ENCODE assay signal across 8 cellular contexts in genomic region chr2:241637233-241638062, GRCh38. TPM values are rescaled to one million over a fixed set of nuclear protein-coding genes. Genes with fewer than 3 reads are reported as not detected.
DNase-seq lines count a peak whose midpoint lies in the region; ATAC-seq, FAIRE-seq and TF ChIP-seq lines count a peak whose summit lies in the region.

Gene ATG4B, plus strand, starts transcription at chr2:241637693. Its CDS starts 22 bp downstream, at chr2:241637715.

- no peak within 1 kb of the TSS for H2BK20ac ChIP-seq in H1 (ENCODE audit: low read length)

- peaks cover 4% of the 10 kb centered on the region; the same call in 1 of the 2 replicates for H3K23me2 ChIP-seq in H1 (ENCODE audit: low read depth, low read length)

- 1% methylated on average over 73 of the region's 123 CpGs; no CpG with 5 or more reads in 1 of the 2 experiments for WGBS in H1 (ENCODE audit: extremely low coverage in 1 of 2, insufficient coverage in 1 of 2, insufficient read length in 1 of 2, insufficient replicate concordance in 2 of 2, low coverage in 1 of 2, low lambda C conversion rate in 2 of 2, missing lambda C conversion rate in 1 of 2), 2 experiments
- under 1% methylated on average over 82 of the region's 123 CpGs for WGBS in mesenchymal stem cell

- POLR2A ChIA-PET in CD8-positive, alpha-beta T cell (lab: Charles Lee): interaction anchor here (0.8 to 1.8 kb wide), 4 partner anchors 19 to 529 kb away, joined by 3 to 5 read pairs (median 3); partner anchors contain the start of gene DTYMK
- POLR2A ChIA-PET in H1 (lab: Charles Lee; ENCODE audit: partially characterized antibody): interaction anchor here (0.5 to 2.7 kb wide), 17 partner anchors 9 to 935 kb away, joined by 3 to 8 read pairs (median 4); partner anchors contain the start of genes DTYMK, HDLBP, ING5 and PASK

- H3K14ac ChIP-seq in H1 (ENCODE audit: insufficient read length) (no peak within 1 kb of the TSS), mesenchymal stem cell (ENCODE audit: low read length in 2 of 2) (peak within 1 kb of the TSS; percentile 77 to 100)

- peak within 1 kb of the TSS; percentile 92 for H3K27ac Mint-ChIP-seq in CD8-positive, alpha-beta T cell

- no peak for TF ChIP-seq CTCF in CD8-positive, alpha-beta T cell (IDR thresholded peaks at IDR 0.05)
- no peak; a peak in 1 of 4 replicates for TF ChIP-seq CTCF in H1 (IDR thresholded peaks at IDR 0.05; ENCODE audit: control extremely low read depth in 1 of 3, insufficient read depth in 1 of 3, low read depth in 1 of 3, low read length in 3 of 3)

- H2BK15ac ChIP-seq in H1 (ENCODE audit: low read length) (peak within 1 kb of the TSS; percentile 98; the same call in 1 of the 2 replicates), mesenchymal stem cell (ENCODE audit: low read depth, poor library complexity, severe bottlenecking) (peak within 1 kb of the TSS; percentile 95)

- no peak; a peak in 1 of 3 replicates for TF ChIP-seq EP300 in H1 (IDR thresholded peaks at IDR 0.05; ENCODE audit: borderline replicate concordance in 1 of 2, low read depth in 2 of 2, low read length in 2 of 2)

- peak within 1 kb of the TSS; percentile 98 for H3K56ac ChIP-seq in H1 (replicated peaks; ENCODE audit: insufficient read length, low read depth, low read length)

- H3K18ac ChIP-seq in H1 (ENCODE audit: extremely low read depth, low read length) (peak within 1 kb of the TSS; percentile 96; the same call in 1 of the 2 replicates), mesenchymal stem cell (ENCODE audit: low read depth in 1 of 2, low read length in 2 of 2) (peak within 1 kb of the TSS; percentile 100)

- peaks cover 37% of the 10 kb centered on the region for H3K4me1 ChIP-seq in CD8-positive, alpha-beta T cell (ENCODE audit: insufficient read depth, low read length)
- H3K4me1 ChIP-seq in H1 (replicated peaks in 1 of 4; ENCODE audit: control insufficient read depth in 3 of 4, insufficient read depth in 4 of 4, low read length in 3 of 4): peaks cover 0 to 10% (median 6%) of the 10 kb centered on the region in 4 experiments; a peak in 6 of 7 replicates
- H3K4me1 ChIP-seq in mesenchymal stem cell (ENCODE audit: control insufficient read depth, insufficient read depth, low read depth, low read length): peaks cover 22% of the 10 kb centered on the region

- peaks cover 8% of the 10 kb centered on the region for H3K36me3 ChIP-seq in CD8-positive, alpha-beta T cell (ENCODE audit: insufficient read depth, low read length)
- H3K36me3 ChIP-seq in H1 (ENCODE audit: control insufficient read depth in 2 of 4, insufficient read depth in 4 of 4, low read length in 3 of 4) (peaks cover 6 to 17% (median 15%) of the 10 kb centered on the region in 4 experiments; a peak in 6 of 8 replicates), mesenchymal stem cell (ENCODE audit: control insufficient read depth in 1 of 2, insufficient read depth in 2 of 2, low read depth in 1 of 2, low read length in 2 of 2) (peaks cover 22 to 25% of the 10 kb centered on the region in 2 experiments)

- TF ChIP-seq RAD21 in H1 (IDR thresholded peaks at IDR 0.05 in 1 of 2, conservative IDR thresholded peaks at IDR 0.05 in 1 of 2; ENCODE audit: low read depth in 2 of 2, low read length in 2 of 2): no peak

- peak; percentile 57 to 92 for TF ChIP-seq POLR2A in H1 (IDR thresholded peaks at IDR 0.05; ENCODE audit: control extremely low read depth in 1 of 2, low read depth in 2 of 2, low read length in 2 of 2)

- H4K91ac ChIP-seq in H1 (replicated peaks; ENCODE audit: insufficient read length, low read length) (peak within 1 kb of the TSS; percentile 73), mesenchymal stem cell (ENCODE audit: low read length) (peak within 1 kb of the TSS; percentile 97)

- H2BK120ac ChIP-seq in H1 (replicated peaks; ENCODE audit: low read depth, low read length) (peak within 1 kb of the TSS; percentile 93), mesenchymal stem cell (ENCODE audit: low read depth, low read length) (peak within 1 kb of the TSS; percentile 99)

- peak within 1 kb of the TSS; percentile 99 for H4K5ac ChIP-seq in H1 (ENCODE audit: insufficient read length, low read depth, low read length)

- peaks cover 28% of the 10 kb centered on the region for H3K79me1 ChIP-seq in H1 (ENCODE audit: low read depth, low read length)
- peaks cover 16% of the 10 kb centered on the region for H3K79me1 ChIP-seq in mesenchymal stem cell (replicated peaks; ENCODE audit: low read length, poor library complexity, severe bottlenecking)

- no peaks in the 10 kb centered on the region for H3K9me3 Mint-ChIP-seq in CD8-positive, alpha-beta T cell

- peak; percentile 71 for ATAC-seq in CD8-positive, alpha-beta T cell
- ATAC-seq in GM19438 (IDR thresholded peaks at IDR 0.05; ENCODE audit: low read depth, unreplicated experiment) (peak; percentile 65), HG03571 (IDR thresholded peaks at IDR 0.05; ENCODE audit: unreplicated experiment) (peak; percentile 57)

- H2BK5ac ChIP-seq in H1 (ENCODE audit: low read depth, low read length) (peak within 1 kb of the TSS; percentile 100), mesenchymal stem cell (ENCODE audit: low read depth, low read length, poor library complexity, severe bottlenecking) (peak within 1 kb of the TSS; percentile 100)

- no peak for FAIRE-seq in H1 (lab: Jason Lieb, UNC)

- peak within 1 kb of the TSS; percentile 88 to 98 (median 94) for H3K9ac ChIP-seq in H1 (replicated peaks in 1 of 4; ENCODE audit: extremely low read depth in 1 of 4, low read depth in 3 of 4, low read length in 3 of 4)
- H3K9ac ChIP-seq in mesenchymal stem cell (ENCODE audit: low read length): peak within 1 kb of the TSS; percentile 98

- H3K23ac ChIP-seq in H1 (ENCODE audit: insufficient read length) (no peak within 1 kb of the TSS), mesenchymal stem cell (ENCODE audit: low read length in 2 of 2) (peak within 1 kb of the TSS; percentile 55 to 96)

- H3K4me2 ChIP-seq in H1 (ENCODE audit: insufficient read depth in 1 of 2, low read depth in 2 of 2, low read length in 2 of 2) (peak within 1 kb of the TSS; percentile 83 to 90), mesenchymal stem cell (ENCODE audit: low read length, poor library complexity, severe bottlenecking) (peak within 1 kb of the TSS; percentile 90)

- H2BK12ac ChIP-seq in H1 (ENCODE audit: low read depth, low read length) (0 out of 2 replicates have a peak within 1 kb of the TSS, but pooled peaks have one; percentile 6), mesenchymal stem cell (ENCODE audit: low read length in 2 of 2) (peak within 1 kb of the TSS in 1 of 2 experiments; percentile 87)

- H3K27me3 ChIP-seq in CD8-positive, alpha-beta T cell (ENCODE audit: insufficient read depth, low read length): no peaks in the 10 kb centered on the region
- H3K27me3 ChIP-seq in H1 (replicated peaks in 1 of 4; ENCODE audit: control insufficient read depth in 3 of 4, extremely low read depth in 1 of 4, insufficient read depth in 3 of 4, low read length in 3 of 4) (no peaks in the 10 kb centered on the region), mesenchymal stem cell (ENCODE audit: control insufficient read depth in 1 of 2, insufficient read depth in 1 of 2, low read length in 2 of 2) (no peaks in the 10 kb centered on the region)

- H2AK5ac ChIP-seq in H1 (ENCODE audit: low read depth, low read length) (no peak within 1 kb of the TSS), mesenchymal stem cell (ENCODE audit: low read length, severe bottlenecking) (no peak within 1 kb of the TSS)

- H2AFZ ChIP-seq in H1 (ENCODE audit: low read length) (peak within 1 kb of the TSS; percentile 94), mesenchymal stem cell (ENCODE audit: low read depth, low read length) (peak within 1 kb of the TSS; percentile 98)

- peak; percentile 46 to 88 (median 74) for DNase-seq in CD8-positive, alpha-beta T cell
- DNase-seq in NOMO-1 treated with DMSO at 0.1 percent for 48 hours (lab: John Stamatoyannopoulos, UW; ENCODE audit: unreplicated experiment): peak; percentile 75
- DNase-seq in activated CD8-positive, alpha-beta memory T cell treated with anti-CD3 and anti-CD28 coated beads for 48 hours (ENCODE audit: low read depth in 2 of 3, low spot score in 2 of 3): peak; percentile 57 to 70 (median 63)
- DNase-seq in H1 (ENCODE audit: low read depth in 1 of 2, low spot score in 2 of 2): peak; percentile 73 to 90
- peak; percentile 85 for DNase-seq in mesenchymal stem cell
- peak; percentile 64 for DNase-seq in stimulated activated CD8-positive, alpha-beta memory T cell treated with anti-CD3 and anti-CD28 coated beads, Interleukin-12 subunit alpha, Interleukin-12 subunit beta, amount 100 ng/mL, for 4 hours (ENCODE audit: low read depth)

- peak within 1 kb of the TSS; percentile 80 for H3K27ac ChIP-seq in CD8-positive, alpha-beta T cell (ENCODE audit: low read depth, low read length)
- peak within 1 kb of the TSS; percentile 97 for H3K27ac ChIP-seq in H1 (ENCODE audit: low read depth, low read length)
- peak within 1 kb of the TSS; percentile 96 for H3K27ac ChIP-seq in mesenchymal stem cell (ENCODE audit: low read length, poor library complexity, severe bottlenecking)

- CTCF ChIA-PET in CD8-positive, alpha-beta T cell (lab: Charles Lee): no interaction called here
- CTCF ChIA-PET in H1 (lab: Charles Lee; ENCODE audit: partially characterized antibody): interaction anchor here (0.6 to 2.4 kb wide), 3 partner anchors 21 to 405 kb away, joined by 3 to 13 read pairs (median 3); no protein-coding TSS in a partner anchor

- H3K79me2 ChIP-seq in H1 (ENCODE audit: control insufficient read depth in 1 of 2, insufficient read depth in 2 of 2, low read length in 2 of 2): peaks cover 23 to 70% of the 10 kb centered on the region in 2 experiments

- peak within 1 kb of the TSS; percentile 95 for H3K4me3 ChIP-seq in CD8-positive, alpha-beta T cell (ENCODE audit: low read depth, low read length)
- H3K4me3 ChIP-seq in H1 (ENCODE audit: extremely low read depth in 1 of 4, insufficient read depth in 2 of 4, low read depth in 3 of 4, low read length in 4 of 4) (peak within 1 kb of the TSS; percentile 73 to 91 (median 86)), mesenchymal stem cell (ENCODE audit: insufficient read depth in 1 of 2, low read depth in 1 of 2, low read length in 2 of 2) (peak within 1 kb of the TSS; percentile 90 to 100)

- peak within 1 kb of the TSS; percentile 84 for H3K4ac ChIP-seq in H1 (replicated peaks; ENCODE audit: insufficient read length, low read depth, low read length)
- H3K4ac ChIP-seq in mesenchymal stem cell (ENCODE audit: low read depth in 1 of 2, low read length in 2 of 2): peak within 1 kb of the TSS; percentile 98 to 100

- H4K8ac ChIP-seq in H1 (ENCODE audit: extremely low read depth, insufficient read depth, low read length) (peak within 1 kb of the TSS; percentile 98), mesenchymal stem cell (ENCODE audit: low read length) (peak within 1 kb of the TSS; percentile 99)

- H3K36me3 Mint-ChIP-seq in CD8-positive, alpha-beta T cell: peaks cover 21% of the 10 kb centered on the region

- no peaks in the 10 kb centered on the region for H3K9me3 ChIP-seq in CD8-positive, alpha-beta T cell (ENCODE audit: low read length)
- H3K9me3 ChIP-seq in H1 (ENCODE audit: insufficient read depth in 2 of 2, low read depth in 1 of 2, low read length in 1 of 2) (no peaks in the 10 kb centered on the region), mesenchymal stem cell (ENCODE audit: control insufficient read depth, low read length) (no peaks in the 10 kb centered on the region)

- intact Hi-C loops in CD8-positive, alpha-beta T cell (cut with DNase I, micrococcal nuclease): loop anchor here (1.0 to 5.0 kb wide), 11 partner anchors 20 to 321 kb away; partner anchors contain the start of genes FARP2 (in 2 of the 2), STK25 (in 2 of the 2), D2HGDH (in 1 of the 2) and DTYMK (in 1 of the 2)

- no peaks in the 10 kb centered on the region for H3K27me3 Mint-ChIP-seq in CD8-positive, alpha-beta T cell (ENCODE audit: low read depth)

- H3K4me3 Mint-ChIP-seq in CD8-positive, alpha-beta T cell: peak within 1 kb of the TSS; percentile 89

- peaks cover 55% of the 10 kb centered on the region for H3K4me1 Mint-ChIP-seq in CD8-positive, alpha-beta T cell (ENCODE audit: low read depth)

- H4K20me1 ChIP-seq in H1 (replicated peaks in 1 of 2; ENCODE audit: control insufficient read depth in 1 of 2, insufficient read depth in 2 of 2, low read length in 2 of 2): peaks cover 24 to 29% of the 10 kb centered on the region in 2 experiments

RNA-seq across cellular contexts. Expression of gene ATG4B, which starts in this region (rescaled TPM):
- total RNA-seq in CD8-positive, alpha-beta T cell: 10 to 100 TPM; 94.0 to 94.5 TPM
- total RNA-seq in H1 (2021; fragmentation: NEBNext Ultra II Directional; extraction: Animal tissue kit (Norgen Biotek cat#: 25700)): 93.7 and 103 TPM in 2 replicates
- 155 and 189 TPM in 2 replicates for polyA plus RNA-seq in H1 (2011; rRNA removed)
- 126 TPM for polyA plus RNA-seq in H1 (2011; cell fraction: cytosol; rRNA removed)
- polyA plus RNA-seq in H1 (2011; cell fraction: nucleus; rRNA removed): 463 TPM
- 95.7 to 118 TPM (median 113 TPM) in 4 replicates for polyA plus RNA-seq in H1 (2012, experiment 1 of 2)
- polyA plus RNA-seq in H1 (2012, experiment 2 of 2): 126 TPM
- polyA plus RNA-seq in H1 (2013, experiment 1 of 2): 66.7 TPM
- 63.5 TPM for polyA plus RNA-seq in H1 (2013, experiment 2 of 2)
- 135 and 164 TPM in 2 replicates for polyA minus RNA-seq in H1 (2011; rRNA and poly(A)+ RNA removed)
- 65.7 TPM for polyA minus RNA-seq in H1 (2011; cell fraction: cytosol; rRNA and poly(A)+ RNA removed)
- 123 TPM for polyA minus RNA-seq in H1 (2011; cell fraction: nucleus; rRNA and poly(A)+ RNA removed)
- polyA plus RNA-seq in mesenchymal stem cell (2013, experiment 1 of 2): 50.1 TPM
- 44.5 TPM for polyA plus RNA-seq in mesenchymal stem cell (2013, experiment 2 of 2)

Comparison
In these comparisons a context has a peak if more than half of its experiments do, and no peak if none do; other contexts are left out.
1. Peak in every context shown above with its lines: DNase-seq, ATAC-seq, H3K4me3 ChIP-seq and H3K27ac ChIP-seq.